9 cellular contexts compared by ENCODE assay signal in genomic region chr16:14672403-14672971, GRCh38. TPM values are rescaled to one million over a fixed set of nuclear protein-coding genes. Genes with fewer than 3 reads are reported as not detected.
A peak's percentile ranks its signal among the peaks of the same experiment; 100 is the strongest.
DNase-seq lines count a peak whose midpoint lies in the region; ATAC-seq and TF ChIP-seq lines count a peak whose summit lies in the region.
"Had no signal": no experiment of that assay in that cellular context is flagged by ENCODE, and none has a peak within 500 bp of the region (broad histone marks: within the 10 kb centered on the region; RNA-seq: fewer than 3 reads in every experiment).

No MANE protein-coding gene starts in this region.

- no peak overlapping the region for H3K4me3 Mint-ChIP-seq in type B pancreatic cell

- BruUV-seq in PC-9 (replicated peaks; lab: Mats Ljungman, UMichigan), result TSS peak; percentile 3

- H4K20me1 ChIP-seq in PC-9 (ENCODE audit: insufficient read depth), result no peaks in the 10 kb centered on the region

- H3K4me1 Mint-ChIP-seq in type B pancreatic cell (ENCODE audit: unreplicated experiment), result peaks cover 4% of the 10 kb centered on the region

- H3K4me2 ChIP-seq in PC-9, result no peak overlapping the region

- H3K27me3 ChIP-seq in PC-9 (ENCODE audit: insufficient read depth, low read depth) (no peaks in the 10 kb centered on the region), HAP-1 (ENCODE audit: low read depth) (no peaks in the 10 kb centered on the region), foreskin keratinocyte (no peaks in the 10 kb centered on the region)

- H3K4me3 ChIP-seq in PC-9, result no peak overlapping the region
- H3K4me3 ChIP-seq in mucosa of descending colon, result no peak overlapping the region
- no peak overlapping the region for H3K4me3 ChIP-seq in HAP-1

- no peak overlapping the region for H2AFZ ChIP-seq in PC-9

- POLR2A ChIA-PET in PC-9 (lab: Charles Lee; ENCODE audit: unreplicated experiment), result interaction anchor here (0.6 kb wide), 1 partner anchor 339 kb away, joined by 4 read pairs; no protein-coding TSS in a partner anchor

- CTCF ChIA-PET in PC-9 (lab: Charles Lee), result interaction anchor here (0.7 kb wide), 1 partner anchor 126 kb away, joined by 12 read pairs; no protein-coding TSS in a partner anchor

- no peaks in the 10 kb centered on the region for H3K9me2 ChIP-seq in PC-9 (ENCODE audit: insufficient read depth)

- in situ Hi-C loops in HAP-1 (cut with MboI; ENCODE audit: low sequenced_read_pairs), result no loop called here

- no peaks in the 10 kb centered on the region for H3K4me1 ChIP-seq in PC-9 (replicated peaks; ENCODE audit: insufficient read depth)
- H3K4me1 ChIP-seq in mucosa of descending colon (ENCODE audit: low read depth), result peaks cover 30% of the 10 kb centered on the region
- no peaks in the 10 kb centered on the region for H3K4me1 ChIP-seq in HAP-1
- no peaks in the 10 kb centered on the region for H3K4me1 ChIP-seq in foreskin keratinocyte

- H3K27me3 Mint-ChIP-seq in type B pancreatic cell, result peaks cover 3% of the 10 kb centered on the region

- no peak for DNase-seq in PC-9
- DNase-seq in mucosa of descending colon, result peak in 2 of 3 donors; percentile 47 to 71
- no peak for DNase-seq in HAP-1 (ENCODE audit: low spot score in 2 of 2)
- no peak for DNase-seq in type B pancreatic cell (ENCODE audit: extremely low spot score, unreplicated experiment)
- no peak for DNase-seq in activated T-cell treated with anti-CD3 and anti-CD28 coated beads for 4 hours
- no peak for DNase-seq in foreskin keratinocyte
- DNase-seq: cerebellar nuclear complex had no signal

- H3F3A ChIP-seq in PC-9 (ENCODE audit: insufficient read depth, low read depth), result peaks cover 14% of the 10 kb centered on the region; the same call in 1 of the 2 replicates

- intact Hi-C loops in PC-9 (cut with micrococcal nuclease; ENCODE audit: unreplicated experiment) (no loop called here), mucosa of descending colon (cut with DNase I, micrococcal nuclease) (no loop called here)

- H3K27ac Mint-ChIP-seq in type B pancreatic cell, result no peak overlapping the region

- H3K27ac ChIP-seq in PC-9, result no peak overlapping the region
- no peak overlapping the region for H3K27ac ChIP-seq in foreskin keratinocyte

- ATAC-seq in GM18511 (IDR thresholded peaks at IDR 0.05; ENCODE audit: unreplicated experiment) (peak; percentile 80), GM21825 (IDR thresholded peaks at IDR 0.05; ENCODE audit: unreplicated experiment) (peak; percentile 70), mucosa of descending colon (peak; percentile 55), foreskin keratinocyte (no peak)

- H3K36me3 ChIP-seq in PC-9 (ENCODE audit: low read depth) (no peaks in the 10 kb centered on the region), mucosa of descending colon (ENCODE audit: low read depth) (peaks cover 8% of the 10 kb centered on the region), HAP-1 (replicated peaks) (peaks cover 4% of the 10 kb centered on the region)

- H3K79me2 ChIP-seq in PC-9 (ENCODE audit: low read depth), result no peaks in the 10 kb centered on the region

- TF ChIP-seq CTCF in PC-9 (conservative IDR thresholded peaks at IDR 0.05), result no peak
- no peak for TF ChIP-seq CTCF in mucosa of descending colon (IDR thresholded peaks at IDR 0.05)
- no peak for TF ChIP-seq CTCF in type B pancreatic cell (conservative IDR thresholded peaks at IDR 0.05)
- no peak for TF ChIP-seq CTCF in foreskin keratinocyte (conservative IDR thresholded peaks at IDR 0.05)

- no peaks in the 10 kb centered on the region for H3K9me3 ChIP-seq in PC-9 (ENCODE audit: insufficient read depth, low read depth)
- H3K9me3 ChIP-seq in mucosa of descending colon, result no peaks in the 10 kb centered on the region
- no peaks in the 10 kb centered on the region for H3K9me3 ChIP-seq in HAP-1

- H3K9me3 Mint-ChIP-seq in type B pancreatic cell, result peaks cover 4% of the 10 kb centered on the region

- peaks cover 3% of the 10 kb centered on the region for H3K36me3 Mint-ChIP-seq in type B pancreatic cell

RNA-seq across cellular contexts. Expression of gene PLA2G10, which starts 21.6 kb away (rescaled TPM):
- total RNA-seq in PC-9 (2021) (5.8 and 9.0 TPM in 2 replicates), mucosa of descending colon (10 to 100 TPM; 20.9 to 53.1 (median 48.6) TPM), type B pancreatic cell (ENCODE audit: low replicate concordance) (1.3 TPM in 1 of 2 replicates, not detected in the other), foreskin keratinocyte (0.34 and 0.71 TPM in 2 replicates)
- polyA plus RNA-seq in foreskin keratinocyte, result 0.79 and 0.90 TPM in 2 replicates

RNA-seq across cellular contexts. Expression of gene NPIPA3, which starts 30.7 kb away (rescaled TPM):
- total RNA-seq in PC-9 (2021) (not detected in 2 replicates), mucosa of descending colon (1 to 10 TPM in 2 of 3 donors, not detected in 1; 1.1 to 3.4 TPM), type B pancreatic cell (ENCODE audit: low replicate concordance) (not detected in 2 replicates), foreskin keratinocyte (4.0 and 5.1 TPM in 2 replicates)
- polyA plus RNA-seq in foreskin keratinocyte, result 7.4 and 9.8 TPM in 2 replicates

RNA-seq across cellular contexts. Expression of gene BFAR, which starts 39.7 kb away (rescaled TPM):
- total RNA-seq in PC-9 (2021), result 94.8 and 97.9 TPM in 2 replicates
- 10 to 100 TPM; 59.4 to 71.1 (median 61.6) TPM for total RNA-seq in mucosa of descending colon
- total RNA-seq in type B pancreatic cell (ENCODE audit: low replicate concordance), result 49.1 and 67.6 TPM in 2 replicates
- total RNA-seq in foreskin keratinocyte, result 73.5 and 79.4 TPM in 2 replicates
- 52.8 and 53.2 TPM in 2 replicates for polyA plus RNA-seq in foreskin keratinocyte

RNA-seq across cellular contexts. Expression of gene PARN, which starts 42.4 kb away (rescaled TPM):
- 45.1 and 53.0 TPM in 2 replicates for total RNA-seq in PC-9 (2021)
- 10 to 100 TPM; 31.5 to 34.0 (median 33.3) TPM for total RNA-seq in mucosa of descending colon
- 26.1 and 29.2 TPM in 2 replicates for total RNA-seq in type B pancreatic cell (ENCODE audit: low replicate concordance)
- 32.0 and 32.2 TPM in 2 replicates for total RNA-seq in foreskin keratinocyte
- polyA plus RNA-seq in foreskin keratinocyte, result 16.0 and 18.1 TPM in 2 replicates

Comparison
In these comparisons a context has a peak if more than half of its experiments do, and no peak if none do; other contexts are left out.
1. DNase-seq: peak in mucosa of descending colon (2 of 3); none in PC-9 (0 of 2), HAP-1 (0 of 2), type B pancreatic cell (single experiment), activated T-cell treated with anti-CD3 and anti-CD28 coated beads for 4 hours (single experiment) and foreskin keratinocyte (0 of 2).